Comparison of ENCODE assay signal across 25 cellular contexts in genomic region chr7:84283798-84284197, GRCh38.
"Had no signal": no experiment of that assay in that cellular context is flagged by ENCODE, and none has a peak within 500 bp of the region (broad histone marks: within the 10 kb centered on the region; RNA-seq: fewer than 3 reads in every experiment).

No MANE protein-coding gene starts in this region.

- H3K4me3 ChIP-seq: left lung, lower lobe of right lung, pancreas, prostate gland, sigmoid colon, spleen, suprapubic skin, thoracic aorta, tibial artery, upper lobe of right lung had no signal

- ATAC-seq: left colon; left lung; lower lobe of right lung; naive thymus-derived CD8-positive, alpha-beta T cell; pancreas; right cardiac atrium; stimulated activated effector memory CD8-positive, alpha-beta T cell treated with anti-CD3 and anti-CD28 coated beads, Interleukin-12 subunit alpha, Interleukin-12 subunit beta, amount 100 ng/mL, for 72 hours; upper lobe of right lung had no signal

- H3K36me3 ChIP-seq: left lung, lower lobe of right lung, pancreas, prostate gland, sigmoid colon, spleen, suprapubic skin, thoracic aorta, tibial artery, upper lobe of right lung had no signal

- FAIRE-seq: pancreas, small intestine, urothelium cell line had no signal

- DNase-seq: kidney glomerular epithelial cell; left colon; left lung; lower lobe of right lung; mammary epithelial cell; mesenchymal stem cell; naive thymus-derived CD8-positive, alpha-beta T cell; nucleus accumbens; pancreas; posterior cingulate gyrus; retina; right cardiac atrium; sigmoid colon; small intestine; spleen; stimulated activated CD4-positive, alpha-beta T cell treated with anti-CD3 and anti-CD28 coated beads, Interleukin-4, amount 100 ng/mL, for 24 hours; stimulated activated naive CD4-positive, alpha-beta T cell; tibial artery; trophoblast cell; upper lobe of right lung had no signal

- H3K27ac ChIP-seq: left lung, lower lobe of right lung, pancreas, prostate gland, sigmoid colon, spleen, suprapubic skin, thoracic aorta, tibial artery, upper lobe of right lung had no signal

- H3K4me1 ChIP-seq: left lung, lower lobe of right lung, pancreas, prostate gland, spleen, suprapubic skin, tibial artery, upper lobe of right lung had no signal

- H3K27me3 ChIP-seq: left lung, pancreas, sigmoid colon, spleen, suprapubic skin, tibial artery, upper lobe of right lung had no signal

- H3K9me3 ChIP-seq: left lung, lower lobe of right lung, pancreas, prostate gland, sigmoid colon, spleen, suprapubic skin, thoracic aorta, tibial artery, upper lobe of right lung had no signal
